In the genomic region with DNA sequence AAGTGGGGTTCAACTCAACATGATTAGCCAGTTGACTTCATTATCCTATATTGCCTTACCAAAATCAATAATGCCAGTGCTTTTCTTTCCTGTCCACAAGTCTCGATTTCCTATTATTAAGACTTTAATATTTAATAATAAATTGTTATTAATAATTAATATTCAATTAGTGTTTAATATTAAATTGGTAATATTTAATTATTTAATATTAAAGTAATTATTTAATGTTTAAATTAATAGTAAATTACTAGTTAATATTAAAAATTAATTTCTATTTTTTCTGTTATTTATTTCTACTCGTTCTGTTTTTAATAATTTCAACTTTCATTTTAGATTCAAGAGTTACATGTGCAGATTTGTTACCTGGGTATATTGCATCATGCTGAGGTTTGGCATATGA, we compare ENCODE assay signal across 31 cellular contexts.
"Had no signal": no experiment of that assay in that cellular context is flagged by ENCODE, and none has a peak within 500 bp of the region (broad histone marks: within the 10 kb centered on the region; RNA-seq: fewer than 3 reads in every experiment).

No MANE protein-coding gene starts in this region.

- H3K36me3 ChIP-seq: Peyer's patch had no signal

- H3K4me1 ChIP-seq: Peyer's patch had no signal

- H3K9me3 ChIP-seq: Peyer's patch had no signal

- FAIRE-seq: bronchial epithelial cell had no signal

- H3K4me3 ChIP-seq: Peyer's patch, SK-N-MC had no signal

- DNase-seq: activated B cell treated with CpG ODN at 0.5 μM for 24 hours; activated CD4-positive, alpha-beta memory T cell treated with anti-CD3 and anti-CD28 coated beads for 36 hours; activated CD4-positive, alpha-beta T cell treated with anti-CD3 and anti-CD28 coated beads for 4 hours; activated CD4-positive, alpha-beta T cell treated with anti-CD3 and anti-CD28 coated beads, Interleukin-2, amount 50 U/mL, for 1 hour; activated CD4-positive, CD25-positive, alpha-beta regulatory T cell treated with anti-CD3 and anti-CD28 coated beads, Interleukin-2, amount 50 U/mL, for 72 hours; activated CD8-positive, alpha-beta memory T cell treated with anti-CD3 and anti-CD28 coated beads for 24 hours; activated CD8-positive, alpha-beta memory T cell treated with anti-CD3 and anti-CD28 coated beads, Interleukin-2, amount 10 ng/mL, durations not matched to agents 7 days and 5 days; activated CD8-positive, alpha-beta memory T cell treated with anti-CD3 and anti-CD28 coated beads, Interleukin-2, amount 50 U/mL, for 48 hours; activated effector memory CD4-positive, alpha-beta T cell treated with Interleukin-2 at 50 U/mL for 16 hours; activated naive CD4-positive, alpha-beta T cell treated with anti-CD3 and anti-CD28 coated beads, Interleukin-2, amount 10 ng/mL, durations not matched to agents 7 days and 5 days; activated naive CD8-positive, alpha-beta T cell treated with anti-CD3 and anti-CD28 coated beads, Interleukin-2, amount 50 U/mL, for 24 hours; activated T-cell treated with anti-CD3 and anti-CD28 coated beads, Interleukin-2, amount 50 U/mL, for 48 hours; anterior cingulate cortex; caudate nucleus; cerebellar nuclear complex; Karpas-422; KBM-7; NCI-H1105; NCI-H1417 treated with DMSO at 0.1 percent for 48 hours; NCI-H187 treated with DMSO at 0.1 percent for 48 hours; NCI-H2081; NCI-H345; NCI-H524 treated with DMSO at 0.1 percent for 48 hours; NCI-H748 treated with DMSO at 0.1 percent for 48 hours; NK-92 treated with Interleukin-12 subunit alpha and Interleukin-12 subunit beta, amount 100 ng/mL, for 24 hours; PC-3; Peyer's patch; Right ventricle myocardium superior; T1000 had no signal

- H3K27me3 ChIP-seq: Peyer's patch had no signal

- H3K27ac ChIP-seq: Peyer's patch, SK-N-MC had no signal

- ATAC-seq: activated CD8-positive, alpha-beta memory T cell treated with anti-CD3 and anti-CD28 coated beads, Interleukin-2, amount 10 ng/mL, durations not matched to agents 7 days and 5 days; activated naive CD8-positive, alpha-beta T cell treated with anti-CD3 and anti-CD28 coated beads, Interleukin-2, amount 50 U/mL, for 24 hours; PC-3 had no signal
